Comparison of ENCODE assay signal across 8 cellular contexts in the genomic region with DNA sequence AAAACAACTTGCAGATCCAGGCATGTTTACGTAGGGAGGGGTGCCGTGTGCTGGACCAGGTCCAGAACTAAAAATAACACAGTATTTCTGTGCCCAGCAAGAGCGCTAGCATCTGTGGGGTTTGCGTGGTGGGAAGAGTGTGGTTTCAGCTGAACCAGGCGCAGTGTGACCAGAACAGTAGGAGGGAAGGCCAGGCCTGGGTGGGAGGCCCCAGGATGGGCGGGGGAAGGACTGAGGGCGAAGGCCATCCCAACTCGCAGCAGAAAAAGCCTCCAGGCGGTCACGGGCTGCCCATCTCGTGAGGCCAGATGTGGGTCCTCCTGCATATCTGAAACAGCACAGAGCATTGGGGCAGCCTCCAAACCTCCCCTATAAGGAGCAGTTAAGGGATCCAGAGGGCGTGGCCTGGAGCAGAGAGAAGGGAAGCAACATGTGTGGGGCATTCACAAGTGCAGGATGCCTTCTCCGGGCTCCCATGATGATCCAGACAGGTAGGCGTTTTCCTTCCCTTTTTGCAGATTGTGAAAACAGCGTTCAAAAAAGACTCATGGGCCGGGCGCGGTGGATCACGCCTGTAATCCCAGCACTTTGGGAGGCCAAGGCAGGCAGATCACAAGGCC.
DNase-seq lines count a peak whose midpoint lies in the region; ATAC-seq and TF ChIP-seq lines count a peak whose summit lies in the region.

No MANE protein-coding gene starts in this region.

- no peaks in the 10 kb centered on the region for H3K27me3 Mint-ChIP-seq in activated T-cell treated with anti-CD3 and anti-CD28 coated beads, Interleukin-2, amount 50 U/mL, for 24 hours

- no peak for ATAC-seq in HG02840 (IDR thresholded peaks at IDR 0.05; ENCODE audit: low FRiP score, unreplicated experiment)

- H3K27ac ChIP-seq in 22Rv1 (peak overlapping the region; percentile 65), coronary artery (peak overlapping the region; percentile 91 to 92), muscle layer of colon (ENCODE audit: low read depth, low read length) (peak overlapping the region; percentile 87)

- H3K4me3 ChIP-seq in coronary artery (peak overlapping the region; percentile 38), muscle layer of colon (ENCODE audit: low read depth in 1 of 2, low read length in 2 of 2) (no peak overlapping the region)

- H3K9me3 Mint-ChIP-seq in activated T-cell treated with anti-CD3 and anti-CD28 coated beads, Interleukin-2, amount 50 U/mL, for 24 hours = no peaks in the 10 kb centered on the region

- no peak overlapping the region for H3K4me3 Mint-ChIP-seq in activated T-cell treated with anti-CD3 and anti-CD28 coated beads, Interleukin-2, amount 50 U/mL, for 24 hours

- TF ChIP-seq CTCF in 22Rv1 (IDR thresholded peaks at IDR 0.05) (no peak), coronary artery (IDR thresholded peaks at IDR 0.05) (no peak)

- H3K4me1 Mint-ChIP-seq in activated T-cell treated with anti-CD3 and anti-CD28 coated beads, Interleukin-2, amount 50 U/mL, for 24 hours (ENCODE audit: low read depth) = no peaks in the 10 kb centered on the region

- H3K4me1 ChIP-seq in muscle layer of colon (ENCODE audit: insufficient read depth, low read length) = peaks cover 37% of the 10 kb centered on the region

- no peaks in the 10 kb centered on the region for H3K36me3 ChIP-seq in muscle layer of colon (ENCODE audit: insufficient read depth, low read length)

- H3K27me3 ChIP-seq in muscle layer of colon (ENCODE audit: control insufficient read depth in 1 of 2, insufficient read depth in 2 of 2, low read length in 2 of 2) = no peaks in the 10 kb centered on the region

- no peaks in the 10 kb centered on the region for H3K9me3 ChIP-seq in muscle layer of colon (ENCODE audit: low read length)

- H3K36me3 Mint-ChIP-seq in activated T-cell treated with anti-CD3 and anti-CD28 coated beads, Interleukin-2, amount 50 U/mL, for 24 hours (ENCODE audit: low read depth) = no peaks in the 10 kb centered on the region

- DNase-seq in NCI-H1105 treated with DMSO at 0.1 percent for 48 hours (lab: John Stamatoyannopoulos, UW) = peak; percentile 78
- peak; percentile 86 for DNase-seq in coronary artery (ENCODE audit: low spot score)
- DNase-seq in activated T-cell treated with anti-CD3 and anti-CD28 coated beads, Interleukin-2, amount 50 U/mL, for 24 hours = no peak
- no peak for DNase-seq in hypothalamus (lab: John Stamatoyannopoulos, UW)
- no peak for DNase-seq in T-helper 1 cell

- no peak overlapping the region for H3K27ac Mint-ChIP-seq in activated T-cell treated with anti-CD3 and anti-CD28 coated beads, Interleukin-2, amount 50 U/mL, for 24 hours

- no peak overlapping the region for H3K9ac ChIP-seq in muscle layer of colon (ENCODE audit: low read length)

Comparison
In these comparisons a context has a peak if more than half of its experiments do, and no peak if none do; other contexts are left out.
1. DNase-seq: peak in NCI-H1105 treated with DMSO at 0.1 percent for 48 hours (single experiment) and coronary artery (single experiment); none in activated T-cell treated with anti-CD3 and anti-CD28 coated beads, Interleukin-2, amount 50 U/mL, for 24 hours (single experiment), hypothalamus (0 of 51) and T-helper 1 cell (0 of 5).
2. Peak in every context shown above with its lines, with median percentiles within 50 percentile points of each other: H3K27ac ChIP-seq.